ENCODE assay signal across 32 cellular contexts in the genomic region with DNA sequence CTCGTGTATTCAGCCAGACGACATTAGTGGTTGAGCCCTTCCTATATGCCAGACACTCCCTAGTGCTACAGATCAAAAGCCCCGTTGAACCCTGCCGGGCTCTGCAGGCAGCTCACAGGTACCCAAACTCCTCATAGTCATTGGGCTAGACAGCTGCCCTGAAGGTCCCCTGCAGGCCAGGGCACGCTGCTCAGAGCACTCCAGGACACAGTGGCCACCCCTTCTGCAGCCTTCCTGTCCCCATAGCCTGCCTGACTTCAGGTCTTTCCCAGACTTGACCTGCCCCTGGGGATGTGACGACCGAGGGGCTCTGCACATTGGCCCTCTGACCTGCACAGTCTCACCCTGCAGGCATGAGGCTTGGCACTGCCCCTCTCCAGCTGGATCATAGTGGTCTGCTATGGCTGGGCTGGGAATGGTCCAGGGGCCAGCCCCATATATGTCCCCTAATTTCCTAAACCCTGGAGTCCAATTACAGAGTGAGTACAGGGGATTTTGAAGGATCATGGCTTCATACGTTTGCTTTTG.
"Had no signal": no experiment of that assay in that cellular context is flagged by ENCODE, and none has a peak within 500 bp of the region (broad histone marks: within the 10 kb centered on the region; RNA-seq: fewer than 3 reads in every experiment).

No MANE protein-coding gene starts in this region.

- H3K27ac ChIP-seq: adrenal gland, Peyer's patch, WERI-Rb-1 had no signal

- H3K9me3 Mint-ChIP-seq: activated CD4-positive, alpha-beta T cell treated with anti-CD3 and anti-CD28 coated beads, Interleukin-2, amount 10 ng/mL, durations not matched to agents 24 days and 14 days; activated naive CD4-positive, alpha-beta T cell treated with anti-CD3 and anti-CD28 coated beads for 36 hours; activated naive CD4-positive, alpha-beta T cell treated with anti-CD3 and anti-CD28 coated beads, Interleukin-2, amount 50 U/mL, for 72 hours; activated T-cell treated with anti-CD3 and anti-CD28 coated beads, Interleukin-2, amount 50 U/mL, for 4 hours; activated T-helper 1 cell treated with anti-CD3 and anti-CD28 coated beads, Interleukin-12 subunit alpha, Interleukin-12 subunit beta, Interleukin-2, Interleukin-4 antibody, amounts not matched to agents 30 ng/mL and 10 ng/mL and 1 ng/mL, durations not matched to agents 14 hours and 24 hours and 36 hours; T-cell had no signal

- H3K4me3 Mint-ChIP-seq: activated CD4-positive, alpha-beta T cell treated with anti-CD3 and anti-CD28 coated beads, Interleukin-2, amount 10 ng/mL, durations not matched to agents 24 days and 14 days; activated CD8-positive, alpha-beta T cell treated with anti-CD3 and anti-CD28 coated beads for 36 hours; activated naive CD4-positive, alpha-beta T cell treated with anti-CD3 and anti-CD28 coated beads for 36 hours; activated T-cell treated with anti-CD3 and anti-CD28 coated beads, Interleukin-2, amount 50 U/mL, for 4 hours; activated T-helper 1 cell treated with anti-CD3 and anti-CD28 coated beads, Interleukin-12 subunit alpha, Interleukin-12 subunit beta, Interleukin-2, Interleukin-4 antibody, amounts not matched to agents 30 ng/mL and 10 ng/mL and 1 ng/mL, durations not matched to agents 14 hours and 24 hours and 36 hours; brain; T-cell had no signal

- H3K27me3 Mint-ChIP-seq: activated CD8-positive, alpha-beta T cell treated with anti-CD3 and anti-CD28 coated beads for 36 hours; T-cell had no signal

- H3K27ac Mint-ChIP-seq: activated CD4-positive, alpha-beta T cell treated with anti-CD3 and anti-CD28 coated beads, Interleukin-2, amount 10 ng/mL, durations not matched to agents 24 days and 14 days; activated CD8-positive, alpha-beta T cell treated with anti-CD3 and anti-CD28 coated beads for 36 hours; activated naive CD4-positive, alpha-beta T cell treated with anti-CD3 and anti-CD28 coated beads for 36 hours; activated naive CD4-positive, alpha-beta T cell treated with anti-CD3 and anti-CD28 coated beads, Interleukin-2, amount 50 U/mL, for 72 hours; activated T-helper 1 cell treated with anti-CD3 and anti-CD28 coated beads, Interleukin-12 subunit alpha, Interleukin-12 subunit beta, Interleukin-2, Interleukin-4 antibody, amounts not matched to agents 30 ng/mL and 10 ng/mL and 1 ng/mL, durations not matched to agents 14 hours and 24 hours and 36 hours; brain; T-cell had no signal

- H3K4me3 ChIP-seq: adrenal gland, Peyer's patch had no signal

- H3K4me1 ChIP-seq: adrenal gland, Peyer's patch had no signal

- H3K9me3 ChIP-seq: adrenal gland, Peyer's patch had no signal

- H3K36me3 ChIP-seq: adrenal gland, Peyer's patch, WERI-Rb-1 had no signal

- H3K27me3 ChIP-seq: adrenal gland, Peyer's patch had no signal

- DNase-seq: activated CD4-positive, alpha-beta T cell treated with anti-CD3 and anti-CD28 coated beads, Interleukin-2, amount 10 ng/mL, durations not matched to agents 24 days and 14 days; activated CD4-positive, alpha-beta T cell treated with anti-CD3 and anti-CD28 coated beads, Interleukin-2, amount 50 U/mL, for 4 hours; activated CD8-positive, alpha-beta T cell treated with anti-CD3 and anti-CD28 coated beads for 36 hours; activated gamma-delta T cell treated with Interleukin-2 at 50 U/mL for 16 hours; activated naive CD4-positive, alpha-beta T cell treated with anti-CD3 and anti-CD28 coated beads for 36 hours; activated T-cell treated with anti-CD3 and anti-CD28 coated beads for 4 hours; activated T-cell treated with anti-CD3 and anti-CD28 coated beads, Interleukin-2, amount 50 U/mL, for 4 hours; caudate nucleus; NCI-H1092 treated with DMSO at 0.1 percent for 48 hours; NCI-H1417; NCI-H146; NCI-H187; NCI-H2029 treated with DMSO at 0.1 percent for 48 hours; NCI-H2107; NCI-H2171; NCI-H510A; NCI-H526; NCI-H748 treated with DMSO at 0.1 percent for 48 hours; NK-92 treated with Interleukin-12 subunit alpha and Interleukin-12 subunit beta, amount 100 ng/mL, for 24 hours; PC-3; Peyer's patch; RPMI8226; SIG-M5; T-cell; T-helper 2 cell; T-helper 9 cell; WERI-Rb-1 had no signal

- H3K4me1 Mint-ChIP-seq: activated CD4-positive, alpha-beta T cell treated with anti-CD3 and anti-CD28 coated beads, Interleukin-2, amount 10 ng/mL, durations not matched to agents 24 days and 14 days; T-cell had no signal

- H3K36me3 Mint-ChIP-seq: activated naive CD4-positive, alpha-beta T cell treated with anti-CD3 and anti-CD28 coated beads, Interleukin-2, amount 50 U/mL, for 72 hours; brain had no signal

- ATAC-seq: activated CD8-positive, alpha-beta T cell treated with anti-CD3 and anti-CD28 coated beads for 36 hours; activated naive CD4-positive, alpha-beta T cell treated with anti-CD3 and anti-CD28 coated beads, Interleukin-2, amount 50 U/mL, for 72 hours; activated T-cell treated with anti-CD3 and anti-CD28 coated beads, Interleukin-2, amount 50 U/mL, for 4 hours; PC-3; SK-N-SH treated with all-trans-retinoic acid at 6 μM for 48 hours; T-cell had no signal
